24 cellular contexts compared by ENCODE assay signal in the genomic region with DNA sequence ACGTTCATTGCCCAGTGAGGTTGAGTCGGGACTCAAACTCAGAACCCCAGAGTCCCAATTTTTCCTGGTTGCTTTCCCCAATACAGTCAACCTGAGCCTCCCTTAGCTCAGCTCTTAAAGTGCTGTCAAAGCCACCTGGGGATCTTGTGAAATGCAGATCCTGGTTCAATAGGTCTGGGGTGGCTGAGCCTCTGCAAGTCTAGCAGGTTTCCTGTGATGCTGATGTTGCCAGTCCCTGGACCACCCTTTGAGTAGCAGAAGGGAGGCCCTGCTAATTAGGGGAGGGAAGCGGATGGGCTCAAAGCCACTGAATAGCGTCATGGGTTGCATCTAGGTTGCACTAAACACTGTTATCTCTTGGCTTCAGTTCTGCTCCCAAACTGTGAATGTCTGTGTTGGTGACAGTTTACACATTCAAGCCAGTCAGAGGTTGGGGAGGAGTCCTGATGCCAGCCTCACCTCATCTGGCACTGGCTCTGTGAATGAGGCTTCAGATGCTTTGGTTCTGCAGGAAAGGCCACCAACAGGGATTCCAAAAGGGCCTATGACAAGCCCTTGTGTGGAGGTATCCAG.
"Had no signal": no experiment of that assay in that cellular context is flagged by ENCODE, and none has a peak within 500 bp of the region (broad histone marks: within the 10 kb centered on the region; RNA-seq: fewer than 3 reads in every experiment).

No MANE protein-coding gene starts in this region.

- H3K9me3 Mint-ChIP-seq: activated CD4-positive, alpha-beta memory T cell treated with anti-CD3 and anti-CD28 coated beads for 36 hours; activated naive CD8-positive, alpha-beta T cell treated with anti-CD3 and anti-CD28 coated beads, Interleukin-2, amount 50 U/mL, for 24 hours; memory B cell; nephron; stimulated activated naive CD8-positive, alpha-beta T cell treated with anti-CD3 and anti-CD28 coated beads, Interleukin-15, Interleukin-2, amounts not matched to agents 100 ng/mL and 50 ng/mL, for 24 hours had no signal

- H3K9ac ChIP-seq: parathyroid adenoma had no signal

- DNase-seq: activated CD4-positive, alpha-beta memory T cell treated with anti-CD3 and anti-CD28 coated beads for 36 hours; activated CD4-positive, alpha-beta T cell treated with anti-CD3 and anti-CD28 coated beads for 4 hours; activated CD4-positive, CD25-positive, alpha-beta regulatory T cell; activated gamma-delta T cell; activated naive CD4-positive, alpha-beta T cell treated with anti-CD3 and anti-CD28 coated beads, Interleukin-2, amount 50 U/mL, for 16 hours; activated naive CD8-positive, alpha-beta T cell treated with anti-CD3 and anti-CD28 coated beads, Interleukin-2, amount 50 U/mL, for 24 hours; activated T-cell treated with anti-CD3 and anti-CD28 coated beads, Interleukin-2, amount 50 U/mL, for 48 hours; cortex of kidney; erythroblast; foreskin fibroblast; left cardiac atrium; nucleus accumbens; right lobe of liver; stimulated activated CD4-positive, alpha-beta T cell treated with anti-CD3 and anti-CD28 coated beads, Interleukin-1b, Interleukin-23, amount 100 ng/mL, for 48 hours; substantia nigra; thyroid gland; upper lobe of right lung had no signal

- H3K4me1 ChIP-seq: parathyroid adenoma, right lobe of liver, thyroid gland, upper lobe of right lung had no signal

- H3K36me3 Mint-ChIP-seq: activated CD4-positive, alpha-beta memory T cell treated with anti-CD3 and anti-CD28 coated beads for 36 hours; memory B cell had no signal

- H2AFZ ChIP-seq: parathyroid adenoma had no signal

- H3K27me3 Mint-ChIP-seq: activated naive CD8-positive, alpha-beta T cell treated with anti-CD3 and anti-CD28 coated beads, Interleukin-2, amount 50 U/mL, for 24 hours; stimulated activated naive CD8-positive, alpha-beta T cell treated with anti-CD3 and anti-CD28 coated beads, Interleukin-15, Interleukin-2, amounts not matched to agents 100 ng/mL and 50 ng/mL, for 24 hours had no signal

- H3K36me3 ChIP-seq: right lobe of liver, thyroid gland, upper lobe of right lung had no signal

- H3K9me3 ChIP-seq: right lobe of liver, thyroid gland, upper lobe of right lung had no signal

- H3K27me3 ChIP-seq: right lobe of liver, thyroid gland, upper lobe of right lung had no signal

- H3K4me3 Mint-ChIP-seq: activated CD4-positive, alpha-beta memory T cell treated with anti-CD3 and anti-CD28 coated beads for 36 hours; activated naive CD8-positive, alpha-beta T cell treated with anti-CD3 and anti-CD28 coated beads, Interleukin-2, amount 50 U/mL, for 24 hours; memory B cell; nephron; stimulated activated naive CD8-positive, alpha-beta T cell treated with anti-CD3 and anti-CD28 coated beads, Interleukin-15, Interleukin-2, amounts not matched to agents 100 ng/mL and 50 ng/mL, for 24 hours; T-helper 1 cell treated with Interleukin-12 subunit alpha and Interleukin-12 subunit beta and Interleukin-4 antibody, amounts not matched to agents 30 μg/mL and 1 μg/mL, for 36 hours had no signal

- FAIRE-seq: islet of Langerhans had no signal

- ATAC-seq: activated naive CD8-positive, alpha-beta T cell treated with anti-CD3 and anti-CD28 coated beads, Interleukin-2, amount 50 U/mL, for 24 hours; upper lobe of right lung had no signal

- H3K27ac Mint-ChIP-seq: activated CD4-positive, alpha-beta memory T cell treated with anti-CD3 and anti-CD28 coated beads for 36 hours; activated naive CD8-positive, alpha-beta T cell treated with anti-CD3 and anti-CD28 coated beads, Interleukin-2, amount 50 U/mL, for 24 hours; memory B cell; nephron; stimulated activated naive CD8-positive, alpha-beta T cell treated with anti-CD3 and anti-CD28 coated beads, Interleukin-15, Interleukin-2, amounts not matched to agents 100 ng/mL and 50 ng/mL, for 24 hours; T-helper 1 cell treated with Interleukin-12 subunit alpha and Interleukin-12 subunit beta and Interleukin-4 antibody, amounts not matched to agents 30 μg/mL and 1 μg/mL, for 36 hours had no signal

- H3K4me3 ChIP-seq: right lobe of liver, skin epidermis, thyroid gland, upper lobe of right lung had no signal

- H3K79me2 ChIP-seq: parathyroid adenoma had no signal

- H3K27ac ChIP-seq: parathyroid adenoma, right lobe of liver, skin epidermis, thyroid gland, upper lobe of right lung had no signal

- H3K4me1 Mint-ChIP-seq: activated naive CD8-positive, alpha-beta T cell treated with anti-CD3 and anti-CD28 coated beads, Interleukin-2, amount 50 U/mL, for 24 hours; memory B cell; nephron had no signal
